Comparison of ENCODE assay signal across 8 cellular contexts in genomic region chr2:197306691-197307030, GRCh38. TPM values are rescaled to one million over a fixed set of nuclear protein-coding genes. Genes with fewer than 3 reads are reported as not detected.
DNase-seq lines count a peak whose midpoint lies in the region; ATAC-seq and TF ChIP-seq lines count a peak whose summit lies in the region.

No MANE protein-coding gene starts in this region.

- no peaks in the 10 kb centered on the region for H3K79me2 ChIP-seq in neural progenitor cell (ENCODE audit: low read depth)

- H3K27me3 Mint-ChIP-seq in activated CD4-positive, alpha-beta T cell treated with anti-CD3 and anti-CD28 coated beads, Interleukin-2, amount 10 ng/mL, durations not matched to agents 7 days and 5 days = no peaks in the 10 kb centered on the region
- no peaks in the 10 kb centered on the region for H3K27me3 Mint-ChIP-seq in activated CD8-positive, alpha-beta T cell treated with anti-CD3 and anti-CD28 coated beads, Interleukin-2, amount 10 ng/mL, durations not matched to agents 7 days and 5 days (ENCODE audit: low read depth)
- peaks cover 15% of the 10 kb centered on the region for H3K27me3 Mint-ChIP-seq in neural progenitor cell (ENCODE audit: insufficient read depth, low read depth)

- H3K4me1 ChIP-seq in right cardiac atrium (ENCODE audit: control insufficient read depth, insufficient read depth, low read length) (peaks cover 14% of the 10 kb centered on the region), thymus (ENCODE audit: control insufficient read depth, insufficient read depth, low read length) (peaks cover 39% of the 10 kb centered on the region), neural progenitor cell (peaks cover 6% of the 10 kb centered on the region)

- H2AFZ ChIP-seq in neural progenitor cell (replicated peaks) = no peak overlapping the region

- H3K9me3 ChIP-seq in right cardiac atrium (ENCODE audit: control insufficient read depth, low read length) (no peaks in the 10 kb centered on the region), thymus (ENCODE audit: control insufficient read depth) (no peaks in the 10 kb centered on the region), neural progenitor cell (ENCODE audit: low read depth) (no peaks in the 10 kb centered on the region)

- POLR2A ChIA-PET in activated CD4-positive, alpha-beta T cell treated with anti-CD3 and anti-CD28 coated beads, Interleukin-2, amount 10 ng/mL, durations not matched to agents 7 days and 5 days (lab: Charles Lee) = interaction anchor here (0.5 to 2.4 kb wide), 2 partner anchors 67 to 384 kb away, joined by 4 to 19 read pairs; no protein-coding TSS in a partner anchor
- POLR2A ChIA-PET in activated CD8-positive, alpha-beta T cell treated with anti-CD3 and anti-CD28 coated beads, Interleukin-2, amount 10 ng/mL, durations not matched to agents 7 days and 5 days (lab: Charles Lee) = interaction anchor here (1.3 to 9.6 kb wide), 7 partner anchors 11 to 116 kb away, joined by 5 to 226 read pairs (median 40); no protein-coding TSS in a partner anchor

- H3K4me3 ChIP-seq in right cardiac atrium (ENCODE audit: low read length) (no peak overlapping the region), thymus (ENCODE audit: low read length) (peak overlapping the region; percentile 26), neural progenitor cell (no peak overlapping the region)

- WGBS in right cardiac atrium = 48% methylated on average over 3 of the region's 3 CpGs
- 33% methylated on average over 3 of the region's 3 CpGs for WGBS in thymus

- H3K27me3 ChIP-seq in right cardiac atrium (ENCODE audit: control insufficient read depth, insufficient read depth) (no peaks in the 10 kb centered on the region), thymus (ENCODE audit: control insufficient read depth, insufficient read depth) (no peaks in the 10 kb centered on the region), neural progenitor cell (peaks cover 36% of the 10 kb centered on the region)

- H3K36me3 ChIP-seq in thymus (ENCODE audit: control insufficient read depth, insufficient read depth) (peaks cover 5% of the 10 kb centered on the region), neural progenitor cell (no peaks in the 10 kb centered on the region)

- CTCF ChIA-PET in activated CD4-positive, alpha-beta T cell treated with anti-CD3 and anti-CD28 coated beads, Interleukin-2, amount 10 ng/mL, durations not matched to agents 7 days and 5 days (lab: Charles Lee) = interaction anchor here (1.7 to 2.5 kb wide), 3 partner anchors 9 to 29 kb away, joined by 4 to 13 read pairs (median 13); no protein-coding TSS in a partner anchor
- CTCF ChIA-PET in activated CD8-positive, alpha-beta T cell treated with anti-CD3 and anti-CD28 coated beads, Interleukin-2, amount 10 ng/mL, durations not matched to agents 7 days and 5 days (lab: Charles Lee) = interaction anchor here (0.7 to 8.2 kb wide), 12 partner anchors 11 to 193 kb away, joined by 3 to 78 read pairs (median 5); no protein-coding TSS in a partner anchor

- ATAC-seq in activated CD8-positive, alpha-beta T cell treated with anti-CD3 and anti-CD28 coated beads, Interleukin-2, amount 10 ng/mL, durations not matched to agents 7 days and 5 days = no peak
- ATAC-seq in right cardiac atrium (no peak), GM21737 (IDR thresholded peaks at IDR 0.05; ENCODE audit: unreplicated experiment) (no peak), GM21528 (IDR thresholded peaks at IDR 0.05; ENCODE audit: low FRiP score, unreplicated experiment) (no peak)

- H3K9ac ChIP-seq in neural progenitor cell = no peak overlapping the region

- H3K4me2 ChIP-seq in neural progenitor cell = no peak overlapping the region

- H3K9me3 Mint-ChIP-seq in activated CD4-positive, alpha-beta T cell treated with anti-CD3 and anti-CD28 coated beads, Interleukin-2, amount 10 ng/mL, durations not matched to agents 7 days and 5 days = no peaks in the 10 kb centered on the region
- H3K9me3 Mint-ChIP-seq in activated CD8-positive, alpha-beta T cell treated with anti-CD3 and anti-CD28 coated beads, Interleukin-2, amount 10 ng/mL, durations not matched to agents 7 days and 5 days (ENCODE audit: insufficient read depth) = no peaks in the 10 kb centered on the region
- no peaks in the 10 kb centered on the region for H3K9me3 Mint-ChIP-seq in neural progenitor cell

- peaks cover 64% of the 10 kb centered on the region for H3K4me1 Mint-ChIP-seq in activated CD4-positive, alpha-beta T cell treated with anti-CD3 and anti-CD28 coated beads, Interleukin-2, amount 10 ng/mL, durations not matched to agents 7 days and 5 days
- H3K4me1 Mint-ChIP-seq in activated CD8-positive, alpha-beta T cell treated with anti-CD3 and anti-CD28 coated beads, Interleukin-2, amount 10 ng/mL, durations not matched to agents 7 days and 5 days (ENCODE audit: low read depth) = peaks cover 68% of the 10 kb centered on the region
- H3K4me1 Mint-ChIP-seq in neural progenitor cell = peaks cover 5% of the 10 kb centered on the region

- DNase-seq in activated CD4-positive, alpha-beta T cell treated with anti-CD3 and anti-CD28 coated beads, Interleukin-2, amount 10 ng/mL, durations not matched to agents 7 days and 5 days = peak; percentile 38
- no peak for DNase-seq in activated CD4-positive, alpha-beta T cell treated with anti-CD3 and anti-CD28 coated beads, Interleukin-2, amount 50 U/mL, for 1 hour
- DNase-seq in activated CD8-positive, alpha-beta T cell treated with anti-CD3 and anti-CD28 coated beads, Interleukin-2, amount 10 ng/mL, durations not matched to agents 7 days and 5 days = peak; percentile 49
- DNase-seq in right cardiac atrium (peak; percentile 42 to 80 (median 60)), neural progenitor cell (ENCODE audit: low spot score) (no peak)

- peak overlapping the region; percentile 92 for H3K27ac Mint-ChIP-seq in activated CD4-positive, alpha-beta T cell treated with anti-CD3 and anti-CD28 coated beads, Interleukin-2, amount 10 ng/mL, durations not matched to agents 7 days and 5 days
- peak overlapping the region; percentile 95 for H3K27ac Mint-ChIP-seq in activated CD8-positive, alpha-beta T cell treated with anti-CD3 and anti-CD28 coated beads, Interleukin-2, amount 10 ng/mL, durations not matched to agents 7 days and 5 days
- H3K27ac Mint-ChIP-seq in neural progenitor cell = no peak overlapping the region

- TF ChIP-seq CTCF in neural progenitor cell (IDR thresholded peaks at IDR 0.05) = no peak

- intact Hi-C loops in right cardiac atrium (cut with DNase I) = loop anchor here in 1 of 4 donors (5.0 kb wide), 1 partner anchor 119 kb away; no protein-coding TSS in a partner anchor

- H3K4me3 Mint-ChIP-seq in activated CD4-positive, alpha-beta T cell treated with anti-CD3 and anti-CD28 coated beads, Interleukin-2, amount 10 ng/mL, durations not matched to agents 7 days and 5 days = peak overlapping the region; percentile 89
- H3K4me3 Mint-ChIP-seq in activated CD8-positive, alpha-beta T cell treated with anti-CD3 and anti-CD28 coated beads, Interleukin-2, amount 10 ng/mL, durations not matched to agents 7 days and 5 days = peak overlapping the region; percentile 95
- no peak overlapping the region for H3K4me3 Mint-ChIP-seq in neural progenitor cell

- H3K36me3 Mint-ChIP-seq in activated CD4-positive, alpha-beta T cell treated with anti-CD3 and anti-CD28 coated beads, Interleukin-2, amount 10 ng/mL, durations not matched to agents 7 days and 5 days (ENCODE audit: low read depth) = peaks cover 53% of the 10 kb centered on the region
- H3K36me3 Mint-ChIP-seq in activated CD8-positive, alpha-beta T cell treated with anti-CD3 and anti-CD28 coated beads, Interleukin-2, amount 10 ng/mL, durations not matched to agents 7 days and 5 days (ENCODE audit: low read depth) = peaks cover 60% of the 10 kb centered on the region
- no peaks in the 10 kb centered on the region for H3K36me3 Mint-ChIP-seq in neural progenitor cell

- H3K27ac ChIP-seq in right cardiac atrium (ENCODE audit: low read length) = peak overlapping the region; percentile 32
- H3K27ac ChIP-seq in thymus (ENCODE audit: low read depth) = peak overlapping the region; percentile 78
- no peak overlapping the region for H3K27ac ChIP-seq in neural progenitor cell

- no peaks in the 10 kb centered on the region for H4K20me1 ChIP-seq in neural progenitor cell (ENCODE audit: low read depth)

- peaks cover 16% of the 10 kb centered on the region for H3F3A ChIP-seq in neural progenitor cell (ENCODE audit: low read depth)

RNA-seq across cellular contexts. Expression of gene ANKRD44, which starts 3.9 kb away (rescaled TPM):
- 100 to 1,000 TPM; 223 to 283 TPM for total RNA-seq in activated CD4-positive, alpha-beta T cell treated with anti-CD3 and anti-CD28 coated beads, Interleukin-2, amount 10 ng/mL, durations not matched to agents 7 days and 5 days
- 100 to 1,000 TPM; 188 to 224 TPM for total RNA-seq in activated CD8-positive, alpha-beta T cell treated with anti-CD3 and anti-CD28 coated beads, Interleukin-2, amount 10 ng/mL, durations not matched to agents 7 days and 5 days
- total RNA-seq in right cardiac atrium = 10 to 100 TPM; 13.9 to 18.8 (median 14.5) TPM
- 4.8 TPM for polyA plus RNA-seq in right cardiac atrium
- 25.2 TPM for polyA plus RNA-seq in thymus
- total RNA-seq in neural progenitor cell (ENCODE audit: low replicate concordance) = 2.5 and 3.4 TPM in 2 replicates

Comparison
In these comparisons a context has a peak if more than half of its experiments do, and no peak if none do; other contexts are left out.
1. DNase-seq: peak in activated CD4-positive, alpha-beta T cell treated with anti-CD3 and anti-CD28 coated beads, Interleukin-2, amount 10 ng/mL, durations not matched to agents 7 days and 5 days (single experiment), activated CD8-positive, alpha-beta T cell treated with anti-CD3 and anti-CD28 coated beads, Interleukin-2, amount 10 ng/mL, durations not matched to agents 7 days and 5 days (single experiment) and right cardiac atrium (3 of 3); none in activated CD4-positive, alpha-beta T cell treated with anti-CD3 and anti-CD28 coated beads, Interleukin-2, amount 50 U/mL, for 1 hour (single experiment) and neural progenitor cell (single experiment).
2. RNA of gene ANKRD44, which starts 3.9 kb away (total RNA-seq): 223 to 283 TPM in activated CD4-positive, alpha-beta T cell treated with anti-CD3 and anti-CD28 coated beads, Interleukin-2, amount 10 ng/mL, durations not matched to agents 7 days and 5 days and 188 to 224 TPM in activated CD8-positive, alpha-beta T cell treated with anti-CD3 and anti-CD28 coated beads, Interleukin-2, amount 10 ng/mL, durations not matched to agents 7 days and 5 days; 13.9 to 18.8 TPM in right cardiac atrium and 2.5 to 3.4 TPM in neural progenitor cell; every median in the first group is over 4 times any median in the second.